In the genomic region with DNA sequence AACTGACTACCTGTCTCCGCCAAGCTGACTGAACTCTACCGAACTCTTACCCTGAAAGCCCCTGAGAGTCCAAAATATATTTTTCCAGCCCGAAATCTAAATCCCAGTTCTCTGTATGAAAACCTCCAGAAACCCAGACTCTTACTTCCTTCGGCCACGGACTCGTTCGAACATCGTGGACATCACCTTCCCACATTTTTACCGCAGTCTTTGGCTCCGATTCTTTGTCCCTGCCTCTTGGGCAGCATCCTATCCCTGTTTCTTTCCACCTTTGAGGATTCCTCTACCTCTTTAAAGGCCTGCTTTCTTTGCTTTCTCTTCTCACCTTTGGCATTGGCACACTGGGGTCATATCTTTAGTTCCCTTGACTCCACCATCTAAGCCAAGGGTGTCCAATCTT, we compare ENCODE assay signal across 9 cellular contexts. TPM values are rescaled to one million over a fixed set of nuclear protein-coding genes. Genes with fewer than 3 reads are reported as not detected.
DNase-seq lines count a peak whose midpoint lies in the region; TF ChIP-seq lines count a peak whose summit lies in the region.
"Had no signal": no experiment of that assay in that cellular context is flagged by ENCODE, and none has a peak within 500 bp of the region (broad histone marks: within the 10 kb centered on the region; RNA-seq: fewer than 3 reads in every experiment).

No MANE protein-coding gene starts in this region.

- H3K36me3 Mint-ChIP-seq in T-helper 1 cell treated with Interleukin-12 subunit alpha and Interleukin-12 subunit beta and Interleukin-4 antibody, amounts not matched to agents 30 μg/mL and 1 μg/mL, for 36 hours (ENCODE audit: low read depth): peaks cover 12% of the 10 kb centered on the region
- peaks cover 12% of the 10 kb centered on the region for H3K36me3 Mint-ChIP-seq in activated T-helper 1 cell treated with anti-CD3 and anti-CD28 coated beads, Interleukin-12 subunit alpha, Interleukin-12 subunit beta, Interleukin-2, Interleukin-4 antibody, amounts not matched to agents 30 ng/mL and 10 ng/mL and 1 ng/mL, durations not matched to agents 14 hours and 24 hours and 36 hours (ENCODE audit: low read depth)
- H3K36me3 Mint-ChIP-seq in immature natural killer cell: peaks cover 0 to 4% (median 0%) of the 10 kb centered on the region in 3 donors

- peak overlapping the region; percentile 89 for H3K4me3 Mint-ChIP-seq in T-helper 1 cell treated with Interleukin-12 subunit alpha and Interleukin-12 subunit beta and Interleukin-4 antibody, amounts not matched to agents 30 μg/mL and 1 μg/mL, for 36 hours
- peak overlapping the region; percentile 93 for H3K4me3 Mint-ChIP-seq in activated T-helper 1 cell treated with anti-CD3 and anti-CD28 coated beads, Interleukin-12 subunit alpha, Interleukin-12 subunit beta, Interleukin-2, Interleukin-4 antibody, amounts not matched to agents 30 ng/mL and 10 ng/mL and 1 ng/mL, durations not matched to agents 14 hours and 24 hours and 36 hours
- H3K4me3 Mint-ChIP-seq in immature natural killer cell: peak overlapping the region; percentile 91 to 98 (median 95)

- intact Hi-C loops in activated T-helper 1 cell treated with anti-CD3 and anti-CD28 coated beads, Interleukin-12 subunit alpha, Interleukin-12 subunit beta, Interleukin-2, Interleukin-4 antibody, amounts not matched to agents 30 ng/mL and 10 ng/mL and 1 ng/mL, durations not matched to agents 14 hours and 24 hours and 36 hours (cut with micrococcal nuclease): loop anchor here (2.0 to 5.0 kb wide), 2 partner anchors 41 to 499 kb away; no protein-coding TSS in a partner anchor

- POLR2A ChIA-PET in GM10248 (lab: Yijun Ruan, JAX): no interaction called here

- CTCF ChIA-PET in GM10248 (lab: Yijun Ruan, JAX): interaction anchor here (0.7 kb wide), 1 partner anchor 16 kb away, joined by 3 read pairs; no protein-coding TSS in a partner anchor

- peaks cover 47% of the 10 kb centered on the region for H3K4me1 Mint-ChIP-seq in T-helper 1 cell treated with Interleukin-12 subunit alpha and Interleukin-12 subunit beta and Interleukin-4 antibody, amounts not matched to agents 30 μg/mL and 1 μg/mL, for 36 hours (ENCODE audit: low read depth)
- H3K4me1 Mint-ChIP-seq in activated T-helper 1 cell treated with anti-CD3 and anti-CD28 coated beads, Interleukin-12 subunit alpha, Interleukin-12 subunit beta, Interleukin-2, Interleukin-4 antibody, amounts not matched to agents 30 ng/mL and 10 ng/mL and 1 ng/mL, durations not matched to agents 14 hours and 24 hours and 36 hours (ENCODE audit: low read depth): peaks cover 55% of the 10 kb centered on the region
- H3K4me1 Mint-ChIP-seq in immature natural killer cell: peaks cover 64 to 65% of the 10 kb centered on the region in 2 donors

- no peak for TF ChIP-seq CTCF in GM10248 (IDR thresholded peaks at IDR 0.05; ENCODE audit: control extremely low read depth, extremely low read depth, low read depth, missing control alignments)

- H3K27ac Mint-ChIP-seq in T-helper 1 cell treated with Interleukin-12 subunit alpha and Interleukin-12 subunit beta and Interleukin-4 antibody, amounts not matched to agents 30 μg/mL and 1 μg/mL, for 36 hours: peak overlapping the region; percentile 89
- H3K27ac Mint-ChIP-seq in activated T-helper 1 cell treated with anti-CD3 and anti-CD28 coated beads, Interleukin-12 subunit alpha, Interleukin-12 subunit beta, Interleukin-2, Interleukin-4 antibody, amounts not matched to agents 30 ng/mL and 10 ng/mL and 1 ng/mL, durations not matched to agents 14 hours and 24 hours and 36 hours: peak overlapping the region; percentile 96
- peak overlapping the region; percentile 98 to 100 (median 98) for H3K27ac Mint-ChIP-seq in immature natural killer cell

- H3K9me3 Mint-ChIP-seq in T-helper 1 cell treated with Interleukin-12 subunit alpha and Interleukin-12 subunit beta and Interleukin-4 antibody, amounts not matched to agents 30 μg/mL and 1 μg/mL, for 36 hours: no peaks in the 10 kb centered on the region
- H3K9me3 Mint-ChIP-seq in activated T-helper 1 cell treated with anti-CD3 and anti-CD28 coated beads, Interleukin-12 subunit alpha, Interleukin-12 subunit beta, Interleukin-2, Interleukin-4 antibody, amounts not matched to agents 30 ng/mL and 10 ng/mL and 1 ng/mL, durations not matched to agents 14 hours and 24 hours and 36 hours: no peaks in the 10 kb centered on the region
- no peaks in the 10 kb centered on the region for H3K9me3 Mint-ChIP-seq in immature natural killer cell

- DNase-seq in T-helper 1 cell (no peak), immature natural killer cell (no peak), superior temporal gyrus (ENCODE audit: extremely low spot score) (peak; percentile 44), AML-193 (lab: John Stamatoyannopoulos, UW) (no peak), GM10248 (ENCODE audit: extremely low spot score) (no peak), iPS-NIHi11 (ENCODE audit: low spot score) (no peak)
- no peak for DNase-seq in activated T-helper 1 cell treated with anti-CD3 and anti-CD28 coated beads, Interleukin-12 subunit alpha, Interleukin-12 subunit beta, Interleukin-2, Interleukin-4 antibody, amounts not matched to agents 30 ng/mL and 10 ng/mL and 1 ng/mL, durations not matched to agents 14 hours and 24 hours and 36 hours (ENCODE audit: low spot score)
- DNase-seq: EL had no signal

- no peaks in the 10 kb centered on the region for H3K27me3 Mint-ChIP-seq in T-helper 1 cell treated with Interleukin-12 subunit alpha and Interleukin-12 subunit beta and Interleukin-4 antibody, amounts not matched to agents 30 μg/mL and 1 μg/mL, for 36 hours (ENCODE audit: low read depth)
- H3K27me3 Mint-ChIP-seq in activated T-helper 1 cell treated with anti-CD3 and anti-CD28 coated beads, Interleukin-12 subunit alpha, Interleukin-12 subunit beta, Interleukin-2, Interleukin-4 antibody, amounts not matched to agents 30 ng/mL and 10 ng/mL and 1 ng/mL, durations not matched to agents 14 hours and 24 hours and 36 hours (ENCODE audit: insufficient read depth): peaks cover 3% of the 10 kb centered on the region
- H3K27me3 Mint-ChIP-seq in immature natural killer cell (ENCODE audit: low read depth in 3 of 3): peaks cover 6 to 16% (median 11%) of the 10 kb centered on the region in 3 donors

RNA-seq across cellular contexts. Expression of a gene that starts 0.9 kb away (rescaled TPM):
- total RNA-seq in activated T-helper 1 cell treated with anti-CD3 and anti-CD28 coated beads, Interleukin-12 subunit alpha, Interleukin-12 subunit beta, Interleukin-2, Interleukin-4 antibody, amounts not matched to agents 30 ng/mL and 10 ng/mL and 1 ng/mL, durations not matched to agents 14 hours and 24 hours and 36 hours: 53.6 and 58.6 TPM in 2 replicates
- 10 to 100 TPM in 1 of 3 donors, 1 to 10 TPM in 2; 3.0 to 10.1 (median 3.7) TPM for polyA plus RNA-seq in immature natural killer cell
